14 cellular contexts compared by ENCODE assay signal in the genomic region with DNA sequence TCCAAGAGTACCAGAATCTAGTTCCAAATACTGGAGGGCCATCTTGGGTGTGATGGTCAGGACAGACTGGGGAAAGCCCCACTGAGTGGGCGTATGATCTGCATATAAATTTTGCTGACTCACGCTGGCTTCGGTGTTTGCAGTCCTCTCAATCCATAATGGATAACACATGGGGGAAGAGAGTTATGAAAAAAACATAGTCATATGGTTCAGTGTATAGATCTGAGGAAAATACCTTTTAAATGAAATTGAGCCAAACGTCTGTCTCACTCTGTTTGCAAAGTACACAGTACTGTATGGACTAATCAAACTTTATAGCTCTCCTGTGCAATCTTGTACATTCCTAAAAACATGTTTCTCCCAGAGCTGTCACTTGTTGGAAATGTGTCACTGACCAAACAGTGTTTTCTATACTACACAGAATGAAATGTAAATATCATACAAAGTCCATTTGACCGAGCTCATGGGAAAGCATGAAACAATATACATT.
DNase-seq lines count a peak whose midpoint lies in the region; ATAC-seq, FAIRE-seq and TF ChIP-seq lines count a peak whose summit lies in the region.
"Had no signal": no experiment of that assay in that cellular context is flagged by ENCODE, and none has a peak within 500 bp of the region (broad histone marks: within the 10 kb centered on the region; RNA-seq: fewer than 3 reads in every experiment).

No MANE protein-coding gene starts in this region.

- ATAC-seq in HG02678 (IDR thresholded peaks at IDR 0.05; ENCODE audit: unreplicated experiment) (no peak), GM21367 (IDR thresholded peaks at IDR 0.05; ENCODE audit: unreplicated experiment) (no peak)
- ATAC-seq: T-helper 17 cell had no signal

- no peak overlapping the region for H2BK15ac ChIP-seq in H1 (ENCODE audit: low read length)

- 88% methylated on average over 5 of the region's 5 CpGs; no CpG with 5 or more reads in 1 of the 2 experiments for WGBS in H1 (ENCODE audit: extremely low coverage in 1 of 2, insufficient coverage in 1 of 2, insufficient read length in 1 of 2, insufficient replicate concordance in 2 of 2, low coverage in 1 of 2, low lambda C conversion rate in 2 of 2, missing lambda C conversion rate in 1 of 2), 2 experiments

- TF ChIP-seq CTCF in H1 (IDR thresholded peaks at IDR 0.05; ENCODE audit: control extremely low read depth in 1 of 3, insufficient read depth in 1 of 3, low read depth in 1 of 3, low read length in 3 of 3), result no peak

- no peak overlapping the region for H3K4me2 ChIP-seq in H1 (ENCODE audit: insufficient read depth in 1 of 2, low read depth in 2 of 2, low read length in 2 of 2)

- no peak overlapping the region for H3K4ac ChIP-seq in H1 (replicated peaks; ENCODE audit: insufficient read length, low read depth, low read length)

- H3K36me3 ChIP-seq in H1 (ENCODE audit: control insufficient read depth in 2 of 4, insufficient read depth in 4 of 4, low read length in 3 of 4), result no peaks in the 10 kb centered on the region
- H3K36me3 ChIP-seq: cardiac muscle cell, spleen had no signal

- no peak for TF ChIP-seq EP300 in H1 (IDR thresholded peaks at IDR 0.05; ENCODE audit: borderline replicate concordance in 1 of 2, low read depth in 2 of 2, low read length in 2 of 2)

- TF ChIP-seq POLR2A in H1 (IDR thresholded peaks at IDR 0.05; ENCODE audit: control extremely low read depth in 1 of 2, low read depth in 2 of 2, low read length in 2 of 2), result no peak

- no peaks in the 10 kb centered on the region for H4K20me1 ChIP-seq in H1 (replicated peaks in 1 of 2; ENCODE audit: control insufficient read depth in 1 of 2, insufficient read depth in 2 of 2, low read length in 2 of 2)

- no peak overlapping the region for H2BK120ac ChIP-seq in H1 (replicated peaks; ENCODE audit: low read depth, low read length)

- DNase-seq in activated CD4-positive, alpha-beta T cell treated with anti-CD3 and anti-CD28 coated beads for 48 hours, result peak; percentile 28
- DNase-seq in activated CD4-positive, alpha-beta T cell treated with anti-CD3 and anti-CD28 coated beads, Interleukin-2, amount 10 ng/mL, durations not matched to agents 7 days and 5 days, result no peak
- DNase-seq in NCI-H748 (lab: John Stamatoyannopoulos, UW; ENCODE audit: unreplicated experiment) (peak; percentile 34), H1 (ENCODE audit: low read depth in 1 of 2, low spot score in 2 of 2) (no peak), skeletal muscle cell (ENCODE audit: low read depth) (peak; percentile 82), posterior vena cava (ENCODE audit: low spot score) (no peak)
- DNase-seq: AML-193, KBM-7, NCI-H526, spleen, T-helper 17 cell had no signal

- H3K27me3 Mint-ChIP-seq in activated CD4-positive, alpha-beta T cell treated with anti-CD3 and anti-CD28 coated beads, Interleukin-2, amount 10 ng/mL, durations not matched to agents 7 days and 5 days, result peaks cover 23% of the 10 kb centered on the region

- H3K79me1 ChIP-seq in H1 (ENCODE audit: low read depth, low read length), result no peaks in the 10 kb centered on the region

- no peak overlapping the region for H3K4me3 Mint-ChIP-seq in activated CD4-positive, alpha-beta T cell treated with anti-CD3 and anti-CD28 coated beads, Interleukin-2, amount 10 ng/mL, durations not matched to agents 7 days and 5 days
- H3K4me3 Mint-ChIP-seq: T-helper 17 cell had no signal

- no peaks in the 10 kb centered on the region for H3K36me3 Mint-ChIP-seq in activated CD4-positive, alpha-beta T cell treated with anti-CD3 and anti-CD28 coated beads, Interleukin-2, amount 10 ng/mL, durations not matched to agents 7 days and 5 days (ENCODE audit: low read depth)

- peaks cover 0 to 2% of the 10 kb centered on the region in 2 experiments; a peak in 1 of 4 replicates for H3K9me3 ChIP-seq in H1 (ENCODE audit: insufficient read depth in 2 of 2, low read depth in 1 of 2, low read length in 1 of 2)
- H3K9me3 ChIP-seq: spleen had no signal

- no peaks in the 10 kb centered on the region for H3K4me1 ChIP-seq in H1 (replicated peaks in 1 of 4; ENCODE audit: control insufficient read depth in 3 of 4, insufficient read depth in 4 of 4, low read length in 3 of 4)

- no peaks in the 10 kb centered on the region for H3K9me3 Mint-ChIP-seq in activated CD4-positive, alpha-beta T cell treated with anti-CD3 and anti-CD28 coated beads, Interleukin-2, amount 10 ng/mL, durations not matched to agents 7 days and 5 days

- intact Hi-C loops in posterior vena cava (cut with DNase I), result no loop called here

- H2AFZ ChIP-seq in H1 (ENCODE audit: low read length), result no peak overlapping the region

- H3K27ac ChIP-seq in H1 (ENCODE audit: low read depth, low read length), result no peak overlapping the region
- H3K27ac ChIP-seq: cardiac muscle cell had no signal

- no peak overlapping the region for H4K91ac ChIP-seq in H1 (replicated peaks; ENCODE audit: insufficient read length, low read length)

- H3K14ac ChIP-seq in H1 (ENCODE audit: insufficient read length), result no peak overlapping the region

- no peak overlapping the region for H3K27ac Mint-ChIP-seq in activated CD4-positive, alpha-beta T cell treated with anti-CD3 and anti-CD28 coated beads, Interleukin-2, amount 10 ng/mL, durations not matched to agents 7 days and 5 days
- H3K27ac Mint-ChIP-seq: T-helper 17 cell had no signal

- no peak overlapping the region for H3K9ac ChIP-seq in H1 (replicated peaks in 1 of 4; ENCODE audit: extremely low read depth in 1 of 4, low read depth in 3 of 4, low read length in 3 of 4)

- no peak for TF ChIP-seq RAD21 in H1 (IDR thresholded peaks at IDR 0.05 in 1 of 2, conservative IDR thresholded peaks at IDR 0.05 in 1 of 2; ENCODE audit: low read depth in 2 of 2, low read length in 2 of 2)

- no peak overlapping the region for H2BK12ac ChIP-seq in H1 (ENCODE audit: low read depth, low read length)

- H4K5ac ChIP-seq in H1 (ENCODE audit: insufficient read length, low read depth, low read length), result no peak overlapping the region

- H2BK20ac ChIP-seq in H1 (ENCODE audit: low read length), result no peak overlapping the region

- H3K18ac ChIP-seq in H1 (ENCODE audit: extremely low read depth, low read length), result no peak overlapping the region

- H3K23ac ChIP-seq in H1 (ENCODE audit: insufficient read length), result no peak overlapping the region

- no peaks in the 10 kb centered on the region for H3K79me2 ChIP-seq in H1 (ENCODE audit: control insufficient read depth in 1 of 2, insufficient read depth in 2 of 2, low read length in 2 of 2)

- H2BK5ac ChIP-seq in H1 (ENCODE audit: low read depth, low read length), result no peak overlapping the region

- no peaks in the 10 kb centered on the region for H3K4me1 Mint-ChIP-seq in activated CD4-positive, alpha-beta T cell treated with anti-CD3 and anti-CD28 coated beads, Interleukin-2, amount 10 ng/mL, durations not matched to agents 7 days and 5 days
- H3K4me1 Mint-ChIP-seq: T-helper 17 cell had no signal

- CTCF ChIA-PET in activated CD4-positive, alpha-beta T cell treated with anti-CD3 and anti-CD28 coated beads, Interleukin-2, amount 10 ng/mL, durations not matched to agents 7 days and 5 days (lab: Charles Lee), result interaction anchor here (1.0 to 2.0 kb wide), 2 partner anchors 10 to 60 kb away, joined by 3 to 5 read pairs; no protein-coding TSS in a partner anchor
- CTCF ChIA-PET in H1 (lab: Charles Lee; ENCODE audit: partially characterized antibody), result interaction anchor here (0.6 to 1.7 kb wide), 3 partner anchors 10 to 756 kb away, joined by 3 read pairs; no protein-coding TSS in a partner anchor

- H3K56ac ChIP-seq in H1 (replicated peaks; ENCODE audit: insufficient read length, low read depth, low read length), result no peak overlapping the region

- H2AK5ac ChIP-seq in H1 (ENCODE audit: low read depth, low read length), result no peak overlapping the region

- POLR2A ChIA-PET in activated CD4-positive, alpha-beta T cell treated with anti-CD3 and anti-CD28 coated beads, Interleukin-2, amount 10 ng/mL, durations not matched to agents 7 days and 5 days (lab: Charles Lee), result no interaction called here
- POLR2A ChIA-PET in H1 (lab: Charles Lee; ENCODE audit: partially characterized antibody), result no interaction called here

- H3K27me3 ChIP-seq in H1 (replicated peaks in 1 of 4; ENCODE audit: control insufficient read depth in 3 of 4, extremely low read depth in 1 of 4, insufficient read depth in 3 of 4, low read length in 3 of 4), result no peaks in the 10 kb centered on the region
- H3K27me3 ChIP-seq: cardiac muscle cell, spleen had no signal

- no peak overlapping the region for H3K4me3 ChIP-seq in H1 (ENCODE audit: extremely low read depth in 1 of 4, insufficient read depth in 2 of 4, low read depth in 3 of 4, low read length in 4 of 4)
- no peak overlapping the region for H3K4me3 ChIP-seq in skeletal muscle cell (ENCODE audit: low read depth, low read length)
- H3K4me3 ChIP-seq: cardiac muscle cell, spleen had no signal

- H3K23me2 ChIP-seq in H1 (ENCODE audit: low read depth, low read length), result no peaks in the 10 kb centered on the region

- no peak overlapping the region for H4K8ac ChIP-seq in H1 (ENCODE audit: extremely low read depth, insufficient read depth, low read length)

- no peak for FAIRE-seq in H1 (lab: Jason Lieb, UNC)

TF ChIP-seq in H1, 55 proteins besides CTCF, POLR2A, EP300 and RAD21:
- TF ChIP-seq MAFK (IDR thresholded peaks at IDR 0.05; ENCODE audit: low read depth, low read length) (0 out of 2 replicates have a peak, but pooled peaks have one; percentile 4), NANOG (IDR thresholded peaks at IDR 0.05; ENCODE audit: insufficient read depth, low read depth, low read length, poor library complexity, severe bottlenecking) (no peak), BCL11A (IDR thresholded peaks at IDR 0.05; ENCODE audit: low read depth in 2 of 2, low read length in 2 of 2) (no peak), CHD1 (IDR thresholded peaks at IDR 0.05; ENCODE audit: low read depth, low read length) (no peak), ZNF274 (IDR thresholded peaks at IDR 0.05; ENCODE audit: borderline replicate concordance, extremely low read depth, low read length) (no peak), JUN (IDR thresholded peaks at IDR 0.05; ENCODE audit: low read depth, low read length) (no peak)

Comparison
In these comparisons a context has a peak if more than half of its experiments do, and no peak if none do; other contexts are left out.
1. DNase-seq: peak in activated CD4-positive, alpha-beta T cell treated with anti-CD3 and anti-CD28 coated beads for 48 hours (single experiment), NCI-H748 (single experiment) and skeletal muscle cell (single experiment); none in activated CD4-positive, alpha-beta T cell treated with anti-CD3 and anti-CD28 coated beads, Interleukin-2, amount 10 ng/mL, durations not matched to agents 7 days and 5 days (single experiment), H1 (0 of 2) and posterior vena cava (single experiment).